ENCODE assay signal across 8 cellular contexts in the genomic region with DNA sequence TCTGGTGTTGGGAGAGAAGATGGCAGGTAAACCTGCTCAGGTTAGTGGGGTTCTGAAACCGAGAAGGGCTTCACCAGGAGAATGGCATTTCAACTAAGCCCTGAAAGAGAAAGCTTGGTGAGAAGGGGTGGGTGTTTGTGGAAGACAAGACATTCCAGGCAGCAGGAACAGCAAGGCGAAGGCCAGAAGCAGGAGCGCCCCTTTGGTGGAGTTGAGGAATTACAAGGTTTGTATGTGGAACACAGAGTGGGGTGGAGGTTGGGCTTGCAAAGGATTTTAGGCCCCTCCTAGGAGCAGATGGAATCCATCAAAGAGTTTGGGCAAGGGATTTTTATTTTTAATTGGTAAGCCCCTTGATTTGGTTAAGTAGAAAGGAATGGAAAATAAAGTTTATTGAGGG. TPM values are rescaled to one million over a fixed set of nuclear protein-coding genes. Genes with fewer than 3 reads are reported as not detected.
DNase-seq lines count a peak whose midpoint lies in the region; ATAC-seq and TF ChIP-seq lines count a peak whose summit lies in the region.

No MANE protein-coding gene starts in this region.

- no peak overlapping the region for H3K9ac ChIP-seq in liver (ENCODE audit: low read depth in 1 of 2, low read length in 2 of 2)

- TF ChIP-seq POLR2A in gastroesophageal sphincter (IDR thresholded peaks at IDR 0.05): no peak

- H3K36me3 ChIP-seq in liver (ENCODE audit: control insufficient read depth in 4 of 4, insufficient read depth in 3 of 4, low read depth in 1 of 4, low read length in 3 of 4): peaks cover 0 to 2% (median 0%) of the 10 kb centered on the region in 4 donors
- no peaks in the 10 kb centered on the region for H3K36me3 ChIP-seq in gastroesophageal sphincter

- no peaks in the 10 kb centered on the region for H3K9me3 ChIP-seq in liver (ENCODE audit: control insufficient read depth in 4 of 4, low read length in 3 of 4)
- H3K9me3 ChIP-seq in gastroesophageal sphincter: no peaks in the 10 kb centered on the region

- H3K4me3 ChIP-seq in HL-60 (replicated peaks; ENCODE audit: insufficient read depth, low read length) (no peak overlapping the region), liver (ENCODE audit: low read depth in 1 of 3, low read length in 3 of 3) (no peak overlapping the region), gastroesophageal sphincter (no peak overlapping the region)

- H3K27me3 ChIP-seq in HL-60 (ENCODE audit: insufficient read depth, poor library complexity, severe bottlenecking): no peaks in the 10 kb centered on the region
- H3K27me3 ChIP-seq in liver (ENCODE audit: control insufficient read depth in 4 of 4, insufficient read depth in 4 of 4, low read length in 3 of 4): no peaks in the 10 kb centered on the region
- no peaks in the 10 kb centered on the region for H3K27me3 ChIP-seq in gastroesophageal sphincter

- peak in 1 of 2 donors; percentile 21 for TF ChIP-seq RAD21 in liver (IDR thresholded peaks at IDR 0.05)

- 90% methylated on average over 3 of the region's 3 CpGs for WGBS in liver
- 57 to 58% methylated on average over 3 of the region's 3 CpGs for WGBS in gastroesophageal sphincter (ENCODE audit: low coverage in 1 of 2), 2 donors

- TF ChIP-seq EP300 in gastroesophageal sphincter (IDR thresholded peaks at IDR 0.05): no peak

- TF ChIP-seq CTCF in HL-60 (IDR thresholded peaks at IDR 0.05; ENCODE audit: insufficient read depth, low read length) (peak; percentile 50), VCaP (conservative IDR thresholded peaks at IDR 0.05) (peak; percentile 25), liver (IDR thresholded peaks at IDR 0.05; ENCODE audit: low read depth, low read length, missing input control) (peak; percentile 21), gastroesophageal sphincter (IDR thresholded peaks at IDR 0.05) (peak in 2 of 4 experiments; percentile 10 to 27)

- H3K4me1 ChIP-seq in liver (ENCODE audit: control insufficient read depth in 4 of 4, insufficient read depth in 4 of 4, low read length in 3 of 4) (peaks cover 0 to 7% (median 5%) of the 10 kb centered on the region in 4 donors), gastroesophageal sphincter (peaks cover 0 to 6% (median 0%) of the 10 kb centered on the region in 3 donors)

- DNase-seq in COLO829 (ENCODE audit: low spot score) (peak; percentile 13), HL-60 (ENCODE audit: low read depth in 1 of 2, low spot score in 1 of 2) (no peak), NCI-H1930 (lab: John Stamatoyannopoulos, UW) (no peak), NOMO-1 (lab: John Stamatoyannopoulos, UW; ENCODE audit: unreplicated experiment in 2 of 2) (no peak)

- no peak for ATAC-seq in gastroesophageal sphincter
- ATAC-seq in HG02588 (IDR thresholded peaks at IDR 0.05; ENCODE audit: unreplicated experiment): no peak

- no peak overlapping the region for H3K27ac ChIP-seq in HL-60 (replicated peaks)
- no peak overlapping the region for H3K27ac ChIP-seq in VCaP
- H3K27ac ChIP-seq in liver (ENCODE audit: low read depth in 1 of 2, low read length in 2 of 2): no peak overlapping the region
- no peak overlapping the region for H3K27ac ChIP-seq in gastroesophageal sphincter

TF ChIP-seq in liver, 16 proteins besides CTCF, POLR2A, EP300 and RAD21:
- TF ChIP-seq RXRA (IDR thresholded peaks at IDR 0.05) (no peak), HNF4G (IDR thresholded peaks at IDR 0.05) (no peak)

RNA-seq across cellular contexts. Expression of a gene that starts 24.8 kb away (rescaled TPM):
- 10 to 100 TPM; 11.1 to 34.9 TPM for total RNA-seq in liver
- 10 to 100 TPM; 20.9 to 27.8 TPM for polyA plus RNA-seq in liver
- total RNA-seq in gastroesophageal sphincter: 10 to 100 TPM; 37.8 to 41.9 (median 41.4) TPM

RNA-seq across cellular contexts. Expression of a gene that starts 26.9 kb away (rescaled TPM):
- 100 to 1,000 TPM; 270 to 689 TPM for total RNA-seq in liver
- 100 to 1,000 TPM; 313 to 816 TPM for polyA plus RNA-seq in liver
- 1,000 to 10,000 TPM in 2 of 4 donors, 100 to 1,000 TPM in 2; 636 to 1,268 (median 935) TPM for total RNA-seq in gastroesophageal sphincter

RNA-seq across cellular contexts. Expression of a gene that starts 59.7 kb away (rescaled TPM):
- total RNA-seq in liver (10 to 100 TPM; 28.4 to 86.4 TPM), gastroesophageal sphincter (10 to 100 TPM; 56.3 to 77.6 (median 60.8) TPM)
- 10 to 100 TPM; 17.1 to 21.1 TPM for polyA plus RNA-seq in liver
